In the genomic region with DNA sequence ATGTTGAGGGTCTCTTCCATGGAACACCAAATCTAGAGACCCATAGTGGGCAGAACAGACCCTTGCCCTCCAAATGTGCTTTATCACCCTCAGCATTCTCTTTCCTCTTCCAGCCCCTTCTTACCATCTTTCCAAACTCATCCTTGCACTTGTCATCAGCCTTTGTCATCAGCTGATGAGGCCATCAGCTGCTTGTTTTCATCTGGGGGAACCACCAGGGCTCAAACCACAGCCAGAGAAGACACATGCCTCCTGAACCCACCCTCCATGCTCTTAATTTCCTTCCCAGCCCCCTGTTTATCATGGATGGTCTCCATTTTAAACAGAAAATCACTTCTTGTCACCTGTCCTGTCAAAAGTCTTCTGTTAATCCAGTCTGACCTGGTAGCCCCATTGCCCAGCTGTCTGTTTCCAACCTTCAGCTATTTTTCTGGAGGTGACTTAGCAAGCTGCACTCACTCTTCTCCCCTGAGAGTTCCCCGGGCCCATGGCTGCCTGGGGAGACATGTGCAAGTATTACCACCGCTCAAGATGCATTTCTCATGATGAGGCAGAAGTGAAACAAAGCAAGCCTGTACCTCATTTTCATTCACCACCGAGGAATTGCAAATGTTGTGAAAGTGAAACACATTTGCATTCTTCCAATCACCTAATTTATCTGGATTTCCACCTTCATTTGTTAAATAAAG, we compare ENCODE assay signal across 9 cellular contexts. TPM values are rescaled to one million over a fixed set of nuclear protein-coding genes. Genes with fewer than 3 reads are reported as not detected.
DNase-seq lines count a peak whose midpoint lies in the region; ATAC-seq and TF ChIP-seq lines count a peak whose summit lies in the region.
"Had no signal": no experiment of that assay in that cellular context is flagged by ENCODE, and none has a peak within 500 bp of the region (broad histone marks: within the 10 kb centered on the region; RNA-seq: fewer than 3 reads in every experiment).

No MANE protein-coding gene starts in this region.

- peaks cover 5% of the 10 kb centered on the region for H3K27me3 Mint-ChIP-seq in H9 (ENCODE audit: low read depth)

- no peaks in the 10 kb centered on the region for H3K79me2 ChIP-seq in H9 (ENCODE audit: insufficient read depth, low read length)

- no peak overlapping the region for H3T11ph ChIP-seq in H9 (ENCODE audit: low read length)

- no peak overlapping the region for H3K4ac ChIP-seq in H9 (ENCODE audit: low read depth, low read length)

- peak; percentile 17 for DNase-seq in iris pigment epithelial cell (ENCODE audit: low read depth)
- no peak for DNase-seq in H9
- DNase-seq in COR-L47 (lab: John Stamatoyannopoulos, UW), result no peak
- DNase-seq in dorsolateral prefrontal cortex, result no peak
- no peak for DNase-seq in GM03348 (ENCODE audit: low spot score)
- DNase-seq: HFFc6 had no signal

- H2BK12ac ChIP-seq in H9 (ENCODE audit: insufficient read length, low read depth, low read length), result no peak overlapping the region

- no peak overlapping the region for H2AFZ ChIP-seq in H9 (ENCODE audit: low read length)

- peaks cover 3% of the 10 kb centered on the region; the same call in 1 of the 2 replicates for H3K4me1 ChIP-seq in H9 (ENCODE audit: insufficient read depth, low read length)

- no peak overlapping the region for H3K4me2 ChIP-seq in H9 (ENCODE audit: insufficient read depth, insufficient read length, low read length)

- WGBS in H9 (ENCODE audit: extremely low coverage, insufficient read length, low lambda C conversion rate), result no CpG with 5 or more reads among the region's 3 CpGs

- no peak overlapping the region for H3K18ac ChIP-seq in H9 (ENCODE audit: insufficient read length, low read depth, low read length)

- no peak overlapping the region for H3K4me3 ChIP-seq in dorsolateral prefrontal cortex

- H3K27ac Mint-ChIP-seq in H9, result peak overlapping the region in 1 of 3 experiments; percentile 36; a peak in 2 of 7 replicates
- H3K27ac Mint-ChIP-seq: HFFc6 had no signal

- no peak overlapping the region for H2BK20ac ChIP-seq in H9 (ENCODE audit: low read depth, low read length, poor library complexity, severe bottlenecking)

- ATAC-seq in GM18870 (IDR thresholded peaks at IDR 0.05; ENCODE audit: unreplicated experiment) (peak; percentile 99), GM21528 (IDR thresholded peaks at IDR 0.05; ENCODE audit: low FRiP score, unreplicated experiment) (peak; percentile 100), HG03460 (IDR thresholded peaks at IDR 0.05; ENCODE audit: unreplicated experiment) (peak; percentile 99)

- H2AK5ac ChIP-seq in H9 (ENCODE audit: insufficient read length, low read length), result no peak overlapping the region

- peaks cover 12 to 13% of the 10 kb centered on the region in 2 experiments for H3K4me1 Mint-ChIP-seq in H9

- H4K91ac ChIP-seq in H9 (ENCODE audit: insufficient read length, low read depth, low read length), result no peak overlapping the region

- TF ChIP-seq CTCF in H9 (conservative IDR thresholded peaks at IDR 0.05) (no peak), dorsolateral prefrontal cortex (IDR thresholded peaks at IDR 0.05 in 54 of 56, conservative IDR thresholded peaks at IDR 0.05 in 2 of 56; ENCODE audit: low read depth in 1 of 56, partially characterized antibody in 56 of 56) (no peak)

- H3K9ac ChIP-seq in H9 (ENCODE audit: extremely low read depth, insufficient read length, low read length), result no peak overlapping the region

- intact Hi-C loops in dorsolateral prefrontal cortex (cut with DNase I), result no loop called here

- no peaks in the 10 kb centered on the region for H4K20me1 ChIP-seq in H9 (ENCODE audit: control insufficient read depth, insufficient read depth, insufficient read length)

- no peak overlapping the region for H2BK120ac ChIP-seq in H9 (ENCODE audit: low read depth, low read length, poor library complexity, severe bottlenecking)

- no peak overlapping the region for H3K14ac ChIP-seq in H9 (ENCODE audit: insufficient read depth, low read length)

- H3K27ac ChIP-seq in H9 (ENCODE audit: insufficient read length, low read depth, low read length), result no peak overlapping the region
- H3K27ac ChIP-seq in dorsolateral prefrontal cortex, result no peak overlapping the region

- H3K4me3 Mint-ChIP-seq in H9, result no peak overlapping the region
- H3K4me3 Mint-ChIP-seq: HFFc6 had no signal

- no peaks in the 10 kb centered on the region for H3K79me1 ChIP-seq in H9 (ENCODE audit: insufficient read depth, low read depth, low read length, poor library complexity, severe bottlenecking)

- peaks cover 0 to 3% of the 10 kb centered on the region in 2 experiments; a peak in 1 of 5 replicates for H3K9me3 Mint-ChIP-seq in H9
- H3K9me3 Mint-ChIP-seq: HFFc6 had no signal

- no peak overlapping the region for H2BK5ac ChIP-seq in H9 (ENCODE audit: insufficient read length, low read length)

- no peak overlapping the region for H3K23ac ChIP-seq in H9 (ENCODE audit: insufficient read length, low read depth, low read length)

- H4K8ac ChIP-seq in H9 (replicated peaks; ENCODE audit: insufficient read length, low read depth, low read length), result no peak overlapping the region

- no peak overlapping the region for H4K5ac ChIP-seq in H9 (ENCODE audit: insufficient read length, low read depth, low read length)

- no peaks in the 10 kb centered on the region for H3K9me3 ChIP-seq in H9 (ENCODE audit: control insufficient read depth, low read depth, low read length)

- H2BK15ac ChIP-seq in H9 (ENCODE audit: low read depth, low read length), result no peak overlapping the region

- peaks cover 0 to 4% (median 4%) of the 10 kb centered on the region in 3 experiments; a peak in 3 of 7 replicates for H3K36me3 Mint-ChIP-seq in H9 (ENCODE audit: insufficient read depth in 1 of 3, low read depth in 3 of 3)

- no peaks in the 10 kb centered on the region for H3K23me2 ChIP-seq in H9 (ENCODE audit: insufficient read length, low read depth, low read length, poor library complexity, severe bottlenecking)

- no peak overlapping the region for H3K56ac ChIP-seq in H9 (ENCODE audit: insufficient read length, low read depth, low read length)

- H3K27me3 ChIP-seq in H9 (ENCODE audit: insufficient read depth, low read length) (no peaks in the 10 kb centered on the region), dorsolateral prefrontal cortex (no peaks in the 10 kb centered on the region)

RNA-seq across cellular contexts. Expression of gene SYNM, which starts 14.7 kb away (rescaled TPM):
- total RNA-seq in H9 (2021), result 1.8 and 1.9 TPM in 2 replicates
- total RNA-seq in dorsolateral prefrontal cortex, result 100 to 1,000 TPM in 13 of 120 experiments, 10 to 100 TPM in 107; 54.7 to 162 (median 78.7) TPM

Comparison
In these comparisons a context has a peak if more than half of its experiments do, and no peak if none do; other contexts are left out.
1. RNA of gene SYNM, which starts 14.7 kb away (total RNA-seq): 54.7 to 162 TPM in dorsolateral prefrontal cortex; 1.8 to 1.9 TPM in H9; every median in the first group is over 10 times any median in the second.
2. Peak in every context shown above with its lines, with median percentiles within 50 percentile points of each other: ATAC-seq.